Comparison of ENCODE assay signal across 1 cellular context in genomic region chr9:124769451-124770358, GRCh38.
TF ChIP-seq lines count a peak whose summit lies in the region.

No MANE protein-coding gene starts in this region.

TF ChIP-seq in H1, 55 proteins besides CTCF, POLR2A, EP300 and RAD21:
- TF ChIP-seq RXRA (IDR thresholded peaks at IDR 0.05; ENCODE audit: insufficient read depth, low read depth, low read length) (peak; percentile 88; the same call in 1 of the 2 replicates), SAP30 (IDR thresholded peaks at IDR 0.05; ENCODE audit: insufficient read depth, insufficient replicate concordance, low read length) (peak; percentile 28), CHD1 (IDR thresholded peaks at IDR 0.05; ENCODE audit: low read depth, low read length) (no peak), CHD7 (IDR thresholded peaks at IDR 0.05; ENCODE audit: insufficient replicate concordance, low read length) (peak; percentile 64), POU5F1 (IDR thresholded peaks at IDR 0.05; ENCODE audit: low read depth, low read length) (peak; percentile 49; the same call in 1 of the 2 replicates), ATF3 (IDR thresholded peaks at IDR 0.05; ENCODE audit: insufficient read depth, low read depth, low read length) (no peak), TAF7 (optimal IDR thresholded peaks at IDR 0.05; ENCODE audit: borderline replicate concordance, low read depth, low read length) (peak; percentile 33), ASH2L (IDR thresholded peaks at IDR 0.05; ENCODE audit: low read length) (peak; percentile 80)
